1 cellular context compared by ENCODE assay signal in the genomic region with DNA sequence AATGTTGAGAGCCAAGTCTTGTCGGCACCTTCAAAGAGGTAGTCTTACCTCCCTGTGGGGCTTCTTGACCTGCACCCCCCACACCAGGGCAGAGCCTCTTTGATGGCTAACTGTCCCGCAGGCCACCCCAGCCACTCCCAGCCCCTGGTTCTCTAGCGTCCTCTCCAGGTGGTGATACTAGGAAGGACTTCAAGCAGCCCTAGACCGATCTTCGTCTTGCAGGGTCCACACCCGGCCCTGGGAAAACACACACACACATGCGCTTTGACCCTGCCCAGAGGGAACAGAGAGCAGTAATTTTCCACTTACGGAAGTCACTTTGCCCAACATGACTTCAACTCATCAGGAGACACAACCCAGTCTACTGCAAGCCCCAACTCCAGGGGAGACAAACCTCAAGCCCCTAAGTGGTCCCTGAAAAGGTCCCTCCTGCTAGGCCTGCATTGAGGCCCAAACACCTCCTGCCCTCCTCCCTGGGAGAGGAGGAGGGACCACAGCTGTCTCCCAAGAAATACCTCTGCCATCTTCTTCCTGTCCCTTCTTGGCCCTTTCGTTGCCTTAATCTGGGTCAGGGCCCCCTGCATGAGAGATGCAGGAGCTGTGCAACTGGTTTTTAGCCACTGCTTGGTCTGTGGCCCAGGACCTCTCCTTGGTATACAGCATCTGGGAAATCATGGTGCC.
TF ChIP-seq lines count a peak whose summit lies in the region.

No MANE protein-coding gene starts in this region.

TF ChIP-seq in HepG2, 621 proteins besides CTCF, POLR2A, EP300 and RAD21 (continued from another document):
- TF ChIP-seq, protein P1, sequence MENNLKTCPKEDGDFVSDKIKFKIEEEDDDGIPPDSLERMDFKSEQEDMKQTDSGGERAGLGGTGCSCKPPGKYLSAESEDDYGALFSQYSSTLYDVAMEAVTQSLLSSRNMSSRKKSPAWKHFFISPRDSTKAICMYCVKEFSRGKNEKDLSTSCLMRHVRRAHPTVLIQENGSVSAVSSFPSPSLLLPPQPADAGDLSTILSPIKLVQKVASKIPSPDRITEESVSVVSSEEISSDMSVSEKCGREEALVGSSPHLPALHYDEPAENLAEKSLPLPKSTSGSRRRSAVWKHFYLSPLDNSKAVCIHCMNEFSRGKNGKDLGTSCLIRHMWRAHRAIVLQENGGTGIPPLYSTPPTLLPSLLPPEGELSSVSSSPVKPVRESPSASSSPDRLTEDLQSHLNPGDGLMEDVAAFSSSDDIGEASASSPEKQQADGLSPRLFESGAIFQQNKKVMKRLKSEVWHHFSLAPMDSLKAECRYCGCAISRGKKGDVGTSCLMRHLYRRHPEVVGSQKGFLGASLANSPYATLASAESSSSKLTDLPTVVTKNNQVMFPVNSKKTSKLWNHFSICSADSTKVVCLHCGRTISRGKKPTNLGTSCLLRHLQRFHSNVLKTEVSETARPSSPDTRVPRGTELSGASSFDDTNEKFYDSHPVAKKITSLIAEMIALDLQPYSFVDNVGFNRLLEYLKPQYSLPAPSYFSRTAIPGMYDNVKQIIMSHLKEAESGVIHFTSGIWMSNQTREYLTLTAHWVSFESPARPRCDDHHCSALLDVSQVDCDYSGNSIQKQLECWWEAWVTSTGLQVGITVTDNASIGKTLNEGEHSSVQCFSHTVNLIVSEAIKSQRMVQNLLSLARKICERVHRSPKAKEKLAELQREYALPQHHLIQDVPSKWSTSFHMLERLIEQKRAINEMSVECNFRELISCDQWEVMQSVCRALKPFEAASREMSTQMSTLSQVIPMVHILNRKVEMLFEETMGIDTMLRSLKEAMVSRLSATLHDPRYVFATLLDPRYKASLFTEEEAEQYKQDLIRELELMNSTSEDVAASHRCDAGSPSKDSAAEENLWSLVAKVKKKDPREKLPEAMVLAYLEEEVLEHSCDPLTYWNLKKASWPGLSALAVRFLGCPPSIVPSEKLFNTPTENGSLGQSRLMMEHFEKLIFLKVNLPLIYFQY (CRISPR knock-in tag; IDR thresholded peaks at IDR 0.05; ENCODE audit: borderline replicate concordance): peak; percentile 55; the same call in 1 of the 2 replicates
- TF ChIP-seq NFE2L1 (CRISPR knock-in tag; IDR thresholded peaks at IDR 0.05; ENCODE audit: borderline replicate concordance): peak; percentile 42; the same call in 1 of the 2 replicates
- TF ChIP-seq ZIK1 (CRISPR knock-in tag; IDR thresholded peaks at IDR 0.05; ENCODE audit: borderline replicate concordance, low read depth): 0 out of 2 replicates have a peak, but pooled peaks have one; percentile 14
- TF ChIP-seq ZBTB42 (CRISPR knock-in tag; IDR thresholded peaks at IDR 0.05): 0 out of 2 replicates have a peak, but pooled peaks have one; percentile 56
- no peak for TF ChIP-seq ZNF329 (CRISPR knock-in tag; IDR thresholded peaks at IDR 0.05; ENCODE audit: low read depth)
- TF ChIP-seq ZNF510 (CRISPR knock-in tag; IDR thresholded peaks at IDR 0.05; ENCODE audit: low read depth): 0 out of 2 replicates have a peak, but pooled peaks have one; percentile 74
- TF ChIP-seq KLF6 (CRISPR knock-in tag; IDR thresholded peaks at IDR 0.05): peak; percentile 39; the same call in 1 of the 2 replicates
- TF ChIP-seq ZNF441 (CRISPR knock-in tag; IDR thresholded peaks at IDR 0.05; ENCODE audit: borderline replicate concordance): no peak
- TF ChIP-seq, protein P2, sequence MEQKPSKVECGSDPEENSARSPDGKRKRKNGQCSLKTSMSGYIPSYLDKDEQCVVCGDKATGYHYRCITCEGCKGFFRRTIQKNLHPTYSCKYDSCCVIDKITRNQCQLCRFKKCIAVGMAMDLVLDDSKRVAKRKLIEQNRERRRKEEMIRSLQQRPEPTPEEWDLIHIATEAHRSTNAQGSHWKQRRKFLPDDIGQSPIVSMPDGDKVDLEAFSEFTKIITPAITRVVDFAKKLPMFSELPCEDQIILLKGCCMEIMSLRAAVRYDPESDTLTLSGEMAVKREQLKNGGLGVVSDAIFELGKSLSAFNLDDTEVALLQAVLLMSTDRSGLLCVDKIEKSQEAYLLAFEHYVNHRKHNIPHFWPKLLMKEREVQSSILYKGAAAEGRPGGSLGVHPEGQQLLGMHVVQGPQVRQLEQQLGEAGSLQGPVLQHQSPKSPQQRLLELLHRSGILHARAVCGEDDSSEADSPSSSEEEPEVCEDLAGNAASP (CRISPR knock-in tag; IDR thresholded peaks at IDR 0.05; ENCODE audit: borderline replicate concordance): 0 out of 2 replicates have a peak, but pooled peaks have one; percentile 32
- no peak for TF ChIP-seq ZZZ3 (CRISPR knock-in tag; IDR thresholded peaks at IDR 0.05; ENCODE audit: borderline replicate concordance)
- TF ChIP-seq FOXC1 (CRISPR knock-in tag; IDR thresholded peaks at IDR 0.05; ENCODE audit: borderline replicate concordance): no peak; the same call in 1 of the 2 replicates
- TF ChIP-seq GFI1 (CRISPR knock-in tag; IDR thresholded peaks at IDR 0.05; ENCODE audit: borderline replicate concordance): peak; percentile 57; the same call in 1 of the 2 replicates
- TF ChIP-seq ZFP37 (CRISPR knock-in tag; IDR thresholded peaks at IDR 0.05; ENCODE audit: borderline replicate concordance): peak; percentile 76; the same call in 1 of the 2 replicates
- TF ChIP-seq RXRB (CRISPR knock-in tag; IDR thresholded peaks at IDR 0.05; ENCODE audit: borderline replicate concordance): peak; percentile 78
- peak; percentile 78; the same call in 1 of the 2 replicates for TF ChIP-seq ZBTB26 (CRISPR knock-in tag; IDR thresholded peaks at IDR 0.05; ENCODE audit: borderline replicate concordance)
- TF ChIP-seq ZNF644 (CRISPR knock-in tag; IDR thresholded peaks at IDR 0.05; ENCODE audit: low read depth): peak; percentile 82
- peak; percentile 80; the same call in 1 of the 2 replicates for TF ChIP-seq ZNF839 (CRISPR knock-in tag; IDR thresholded peaks at IDR 0.05; ENCODE audit: borderline replicate concordance)
- TF ChIP-seq, protein P3, sequence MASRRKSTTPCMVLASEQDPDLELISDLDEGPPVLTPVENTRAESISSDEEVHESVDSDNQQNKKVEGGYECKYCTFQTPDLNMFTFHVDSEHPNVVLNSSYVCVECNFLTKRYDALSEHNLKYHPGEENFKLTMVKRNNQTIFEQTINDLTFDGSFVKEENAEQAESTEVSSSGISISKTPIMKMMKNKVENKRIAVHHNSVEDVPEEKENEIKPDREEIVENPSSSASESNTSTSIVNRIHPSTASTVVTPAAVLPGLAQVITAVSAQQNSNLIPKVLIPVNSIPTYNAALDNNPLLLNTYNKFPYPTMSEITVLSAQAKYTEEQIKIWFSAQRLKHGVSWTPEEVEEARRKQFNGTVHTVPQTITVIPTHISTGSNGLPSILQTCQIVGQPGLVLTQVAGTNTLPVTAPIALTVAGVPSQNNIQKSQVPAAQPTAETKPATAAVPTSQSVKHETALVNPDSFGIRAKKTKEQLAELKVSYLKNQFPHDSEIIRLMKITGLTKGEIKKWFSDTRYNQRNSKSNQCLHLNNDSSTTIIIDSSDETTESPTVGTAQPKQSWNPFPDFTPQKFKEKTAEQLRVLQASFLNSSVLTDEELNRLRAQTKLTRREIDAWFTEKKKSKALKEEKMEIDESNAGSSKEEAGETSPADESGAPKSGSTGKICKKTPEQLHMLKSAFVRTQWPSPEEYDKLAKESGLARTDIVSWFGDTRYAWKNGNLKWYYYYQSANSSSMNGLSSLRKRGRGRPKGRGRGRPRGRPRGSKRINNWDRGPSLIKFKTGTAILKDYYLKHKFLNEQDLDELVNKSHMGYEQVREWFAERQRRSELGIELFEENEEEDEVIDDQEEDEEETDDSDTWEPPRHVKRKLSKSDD (CRISPR knock-in tag; IDR thresholded peaks at IDR 0.05; ENCODE audit: low read depth): no peak
